In the genomic region with DNA sequence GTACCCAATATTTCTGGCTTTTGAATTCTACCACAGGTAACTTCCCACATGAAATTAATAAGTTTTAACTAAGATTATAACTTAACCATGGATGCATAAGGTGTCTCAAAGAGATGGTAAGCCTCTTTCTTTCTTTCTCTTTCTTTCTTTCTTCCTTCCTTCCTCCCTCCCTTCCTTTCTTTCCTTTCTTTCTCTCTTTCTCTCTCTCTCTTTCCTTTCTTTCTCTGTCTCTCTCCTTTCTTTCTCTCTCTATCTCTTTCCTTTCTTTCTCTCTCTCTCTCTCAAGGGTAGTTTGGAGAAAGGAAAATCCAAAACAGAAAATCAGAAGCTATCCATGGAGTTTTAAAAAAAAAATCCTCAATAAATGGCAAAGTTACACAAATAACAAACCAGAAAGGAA, we compare ENCODE assay signal across 8 cellular contexts.
"Had no signal": no experiment of that assay in that cellular context is flagged by ENCODE, and none has a peak within 500 bp of the region (broad histone marks: within the 10 kb centered on the region; RNA-seq: fewer than 3 reads in every experiment).

No MANE protein-coding gene starts in this region.

- H3K4me1 Mint-ChIP-seq: GM23338, H9 had no signal

- FAIRE-seq: H1, H54, HTR-8/SVneo had no signal

- H3K9me3 Mint-ChIP-seq: GM23338, HFFc6 had no signal

- H3K27ac Mint-ChIP-seq: GM23338, H9, HFFc6 had no signal

- DNase-seq: H9, HCEC 1CT, HFFc6, IMR-90 had no signal

- H2AFZ ChIP-seq: GM23338 had no signal

- ATAC-seq: GM23338 had no signal

- H3K4me3 ChIP-seq: GM23338 had no signal

- H3K4me2 ChIP-seq: GM23338 had no signal

- H3K4me3 Mint-ChIP-seq: GM23338, H9, HFFc6 had no signal
